Comparison of ENCODE assay signal across 27 cellular contexts in genomic region chr19:46195104-46195503, GRCh38. TPM values are rescaled to one million over a fixed set of nuclear protein-coding genes. Genes with fewer than 3 reads are reported as not detected.
"Had no signal": no experiment of that assay in that cellular context is flagged by ENCODE, and none has a peak within 500 bp of the region (broad histone marks: within the 10 kb centered on the region; RNA-seq: fewer than 3 reads in every experiment).

No MANE protein-coding gene starts in this region.

- ATAC-seq: activated CD4-positive, alpha-beta T cell treated with anti-CD3 and anti-CD28 coated beads for 36 hours; activated T-helper 17 cell treated with anti-CD3 and anti-CD28 coated beads, Interleukin-2, amount 50 U/mL, for 72 hours; PC-3; Right ventricle myocardium inferior had no signal

- H3K27me3 ChIP-seq: cardiac muscle cell had no signal

- H3K4me3 ChIP-seq: cardiac muscle cell, SK-N-MC had no signal

- H3K36me3 ChIP-seq: brain microvascular endothelial cell, cardiac muscle cell had no signal

- H3K4me3 Mint-ChIP-seq: activated CD4-positive, alpha-beta memory T cell treated with anti-CD3 and anti-CD28 coated beads, Interleukin-2, amount 10 ng/mL, durations not matched to agents 7 days and 5 days; activated CD4-positive, alpha-beta T cell treated with anti-CD3 and anti-CD28 coated beads for 36 hours; activated naive CD4-positive, alpha-beta T cell treated with anti-CD3 and anti-CD28 coated beads for 36 hours; activated naive CD8-positive, alpha-beta T cell; activated T-helper 17 cell treated with anti-CD3 and anti-CD28 coated beads, Interleukin-2, amount 50 U/mL, for 72 hours had no signal

- H3K4me1 Mint-ChIP-seq: activated CD4-positive, alpha-beta memory T cell treated with anti-CD3 and anti-CD28 coated beads, Interleukin-2, amount 10 ng/mL, durations not matched to agents 7 days and 5 days; activated CD4-positive, alpha-beta T cell treated with anti-CD3 and anti-CD28 coated beads for 36 hours; activated T-helper 17 cell treated with anti-CD3 and anti-CD28 coated beads, Interleukin-2, amount 50 U/mL, for 72 hours had no signal

- H3K36me3 Mint-ChIP-seq: activated naive CD8-positive, alpha-beta T cell had no signal

- H3K27ac ChIP-seq: brain microvascular endothelial cell, cardiac muscle cell, SK-N-MC, VCaP had no signal

- DNase-seq: activated CD4-positive, alpha-beta memory T cell treated with anti-CD3 and anti-CD28 coated beads, Interleukin-2, amount 10 ng/mL, durations not matched to agents 7 days and 5 days; activated CD4-positive, alpha-beta T cell treated with anti-CD3 and anti-CD28 coated beads for 36 hours; activated CD4-positive, alpha-beta T cell treated with anti-CD3 and anti-CD28 coated beads, Interleukin-2, amount 50 U/mL, for 1 hour; activated gamma-delta T cell; activated naive CD4-positive, alpha-beta T cell treated with anti-CD3 and anti-CD28 coated beads for 36 hours; activated T-cell treated with anti-CD3 and anti-CD28 coated beads for 4 hours; activated T-cell treated with anti-CD3 and anti-CD28 coated beads, Interleukin-2, amount 50 U/mL, for 48 hours; amygdala; brain microvascular endothelial cell; cerebellar nuclear complex; Kasumi-1; KBM-7; NCI-H1105 treated with DMSO at 0.1 percent for 48 hours; NCI-H1436 treated with DMSO at 0.1 percent for 48 hours; NCI-H187; NCI-H2081; NCI-H510A treated with DMSO at 0.1 percent for 48 hours; PC-3; T-helper 1 cell had no signal

- H3K9me3 Mint-ChIP-seq: activated CD4-positive, alpha-beta memory T cell treated with anti-CD3 and anti-CD28 coated beads, Interleukin-2, amount 10 ng/mL, durations not matched to agents 7 days and 5 days; activated naive CD4-positive, alpha-beta T cell treated with anti-CD3 and anti-CD28 coated beads for 36 hours; activated T-helper 17 cell treated with anti-CD3 and anti-CD28 coated beads, Interleukin-2, amount 50 U/mL, for 72 hours had no signal

- H3K27ac Mint-ChIP-seq: activated CD4-positive, alpha-beta memory T cell treated with anti-CD3 and anti-CD28 coated beads, Interleukin-2, amount 10 ng/mL, durations not matched to agents 7 days and 5 days; activated CD4-positive, alpha-beta T cell treated with anti-CD3 and anti-CD28 coated beads for 36 hours; activated naive CD4-positive, alpha-beta T cell treated with anti-CD3 and anti-CD28 coated beads for 36 hours; activated naive CD8-positive, alpha-beta T cell; activated T-helper 17 cell treated with anti-CD3 and anti-CD28 coated beads, Interleukin-2, amount 50 U/mL, for 72 hours had no signal

RNA-seq across cellular contexts. Expression of gene IGFL1, which starts 34.4 kb away (rescaled TPM):
- total RNA-seq: activated CD4-positive, alpha-beta memory T cell treated with anti-CD3 and anti-CD28 coated beads, Interleukin-2, amount 10 ng/mL, durations not matched to agents 7 days and 5 days; activated CD4-positive, alpha-beta T cell treated with anti-CD3 and anti-CD28 coated beads for 36 hours; activated CD8-positive, alpha-beta memory T cell treated with anti-CD3 and anti-CD28 coated beads for 36 hours; activated naive CD4-positive, alpha-beta T cell treated with anti-CD3 and anti-CD28 coated beads for 36 hours; activated T-helper 17 cell treated with anti-CD3 and anti-CD28 coated beads, Interleukin-2, amount 50 U/mL, for 72 hours; cardiac muscle cell; Right ventricle myocardium inferior; T-helper 2 cell treated with Interferon-gamma antibody and Interleukin-4, amounts not matched to agents 100 ng/mL and 5 ng/mL, for 36 hours had no signal

RNA-seq across cellular contexts. Expression of gene IGFL2, which starts 47.1 kb away (rescaled TPM):
- total RNA-seq: activated CD4-positive, alpha-beta memory T cell treated with anti-CD3 and anti-CD28 coated beads, Interleukin-2, amount 10 ng/mL, durations not matched to agents 7 days and 5 days; activated CD4-positive, alpha-beta T cell treated with anti-CD3 and anti-CD28 coated beads for 36 hours; activated CD8-positive, alpha-beta memory T cell treated with anti-CD3 and anti-CD28 coated beads for 36 hours; activated naive CD4-positive, alpha-beta T cell treated with anti-CD3 and anti-CD28 coated beads for 36 hours; activated T-helper 17 cell treated with anti-CD3 and anti-CD28 coated beads, Interleukin-2, amount 50 U/mL, for 72 hours; cardiac muscle cell; PC-3; Right ventricle myocardium inferior had no signal
